In genomic region chr1:53735681-53736080, GRCh38 we compare ENCODE assay signal across 17 cellular contexts. TPM values are rescaled to one million over a fixed set of nuclear protein-coding genes. Genes with fewer than 3 reads are reported as not detected.
"Had no signal": no experiment of that assay in that cellular context is flagged by ENCODE, and none has a peak within 500 bp of the region (broad histone marks: within the 10 kb centered on the region; RNA-seq: fewer than 3 reads in every experiment).

No MANE protein-coding gene starts in this region.

- H3K36me3 ChIP-seq: heart right ventricle, left lung, pancreas, thyroid gland, uterus had no signal

- H3K27ac ChIP-seq: dorsolateral prefrontal cortex, foreskin keratinocyte, heart right ventricle, left lung, pancreas, thyroid gland, uterus had no signal

- H3K4me1 Mint-ChIP-seq: memory B cell, neural crest cell had no signal

- DNase-seq: activated CD4-positive, alpha-beta T cell treated with anti-CD3 and anti-CD28 coated beads, Interleukin-2, amount 10 ng/mL, durations not matched to agents 7 days and 5 days; activated CD8-positive, alpha-beta memory T cell treated with anti-CD3 and anti-CD28 coated beads for 24 hours; activated naive CD4-positive, alpha-beta T cell treated with anti-CD3 and anti-CD28 coated beads, Interleukin-2, amount 10 ng/mL, durations not matched to agents 7 days and 5 days; cerebellar nuclear complex; dorsolateral prefrontal cortex; foreskin keratinocyte; heart right ventricle; islet precursor cell; left lung; pancreas; retina; small intestine; thyroid gland; uterus had no signal

- H3K9me3 Mint-ChIP-seq: activated CD4-positive, alpha-beta T cell treated with anti-CD3 and anti-CD28 coated beads, Interleukin-2, amount 10 ng/mL, durations not matched to agents 7 days and 5 days; activated naive CD4-positive, alpha-beta T cell treated with anti-CD3 and anti-CD28 coated beads, Interleukin-2, amount 10 ng/mL, durations not matched to agents 7 days and 5 days; memory B cell; neural crest cell had no signal

- H3K4me1 ChIP-seq: foreskin keratinocyte had no signal

- H3K9me3 ChIP-seq: heart right ventricle, left lung, pancreas, thyroid gland, uterus had no signal

- H3K4me3 Mint-ChIP-seq: activated CD4-positive, alpha-beta T cell treated with anti-CD3 and anti-CD28 coated beads, Interleukin-2, amount 10 ng/mL, durations not matched to agents 7 days and 5 days; activated naive CD4-positive, alpha-beta T cell treated with anti-CD3 and anti-CD28 coated beads, Interleukin-2, amount 10 ng/mL, durations not matched to agents 7 days and 5 days; memory B cell; neural crest cell had no signal

- H3K27me3 ChIP-seq: thyroid gland had no signal

- H3K4me3 ChIP-seq: heart right ventricle, left lung, pancreas, thyroid gland, uterus had no signal

- FAIRE-seq: pancreas, small intestine had no signal

- H3K27ac Mint-ChIP-seq: activated CD4-positive, alpha-beta T cell treated with anti-CD3 and anti-CD28 coated beads, Interleukin-2, amount 10 ng/mL, durations not matched to agents 7 days and 5 days; activated naive CD4-positive, alpha-beta T cell treated with anti-CD3 and anti-CD28 coated beads, Interleukin-2, amount 10 ng/mL, durations not matched to agents 7 days and 5 days; memory B cell had no signal

- H3K36me3 Mint-ChIP-seq: activated naive CD4-positive, alpha-beta T cell treated with anti-CD3 and anti-CD28 coated beads, Interleukin-2, amount 10 ng/mL, durations not matched to agents 7 days and 5 days; memory B cell had no signal

RNA-seq across cellular contexts. Expression of gene GLIS1, which starts 3.3 kb away (rescaled TPM):
- total RNA-seq: activated CD4-positive, alpha-beta T cell treated with anti-CD3 and anti-CD28 coated beads, Interleukin-2, amount 10 ng/mL, durations not matched to agents 7 days and 5 days; foreskin keratinocyte; left lung; neural crest cell; T-helper 1 cell treated with Interleukin-12 subunit alpha and Interleukin-12 subunit beta and Interleukin-4 antibody, amounts not matched to agents 30 ng/mL and 1 ng/mL, for 36 hours had no signal
- polyA plus RNA-seq: foreskin keratinocyte had no signal
